1 cellular context compared by ENCODE assay signal in the genomic region with DNA sequence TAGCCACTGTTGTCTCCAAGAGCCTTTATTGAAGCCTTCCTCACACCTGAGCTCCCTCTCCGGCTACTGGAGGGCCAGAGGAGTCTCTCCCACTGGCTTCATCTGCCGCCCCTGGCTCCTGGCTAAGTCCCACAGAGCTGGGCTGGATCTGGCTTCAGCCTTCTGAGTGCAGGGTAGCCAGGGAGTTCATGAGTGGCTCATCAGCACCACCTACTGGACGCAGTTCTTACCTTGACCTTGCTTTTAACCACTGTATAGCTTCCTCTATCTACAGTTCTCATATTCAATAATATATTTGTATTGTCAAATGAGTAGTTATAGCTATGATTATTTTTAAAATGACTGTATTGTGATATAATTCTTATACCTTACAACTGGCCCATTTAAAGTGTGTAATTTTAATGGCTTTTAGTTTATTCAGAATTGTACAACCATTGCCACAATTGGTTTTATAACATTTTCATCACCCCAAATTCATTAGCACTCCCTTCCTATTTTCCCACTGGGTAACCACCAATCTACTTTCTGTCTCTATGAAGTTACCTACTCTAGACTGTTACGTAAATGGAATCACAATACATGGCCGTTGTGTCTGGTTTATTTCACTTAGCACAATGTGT.
TF ChIP-seq lines count a peak whose summit lies in the region.

No MANE protein-coding gene starts in this region.

TF ChIP-seq in SK-N-SH treated with all-trans-retinoic acid at 6 μM for 48 hours, 23 proteins besides CTCF, POLR2A, EP300 and RAD21 (continued from another document):
- TF ChIP-seq, protein P1, sequence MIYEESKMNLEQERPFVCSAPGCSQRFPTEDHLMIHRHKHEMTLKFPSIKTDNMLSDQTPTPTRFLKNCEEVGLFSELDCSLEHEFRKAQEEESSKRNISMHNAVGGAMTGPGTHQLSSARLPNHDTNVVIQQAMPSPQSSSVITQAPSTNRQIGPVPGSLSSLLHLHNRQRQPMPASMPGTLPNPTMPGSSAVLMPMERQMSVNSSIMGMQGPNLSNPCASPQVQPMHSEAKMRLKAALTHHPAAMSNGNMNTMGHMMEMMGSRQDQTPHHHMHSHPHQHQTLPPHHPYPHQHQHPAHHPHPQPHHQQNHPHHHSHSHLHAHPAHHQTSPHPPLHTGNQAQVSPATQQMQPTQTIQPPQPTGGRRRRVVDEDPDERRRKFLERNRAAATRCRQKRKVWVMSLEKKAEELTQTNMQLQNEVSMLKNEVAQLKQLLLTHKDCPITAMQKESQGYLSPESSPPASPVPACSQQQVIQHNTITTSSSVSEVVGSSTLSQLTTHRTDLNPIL (CRISPR knock-in tag; IDR thresholded peaks at IDR 0.05; ENCODE audit: low read depth), result no peak
